ENCODE assay signal across 15 cellular contexts in the genomic region with DNA sequence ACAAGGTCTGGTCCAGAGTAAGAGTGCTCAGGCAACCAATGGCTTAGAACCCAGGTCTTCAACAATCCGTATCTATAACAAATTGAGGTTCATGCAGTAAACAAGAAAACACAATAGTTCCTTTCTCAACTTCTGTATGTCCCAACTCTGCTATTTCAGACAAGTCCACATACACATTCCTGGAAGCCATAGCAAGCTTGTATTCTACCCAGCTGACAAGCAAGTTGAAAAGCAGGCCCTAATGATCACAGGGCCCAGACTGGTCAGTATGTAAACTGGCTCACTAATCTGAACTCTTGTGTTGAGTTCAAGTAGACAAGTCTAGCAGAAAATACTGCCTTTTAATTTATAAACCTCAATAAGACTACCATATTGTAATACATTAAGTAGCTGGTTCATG.
"Had no signal": no experiment of that assay in that cellular context is flagged by ENCODE, and none has a peak within 500 bp of the region (broad histone marks: within the 10 kb centered on the region; RNA-seq: fewer than 3 reads in every experiment).

No MANE protein-coding gene starts in this region.

- H3K4me2 ChIP-seq: hepatocyte had no signal

- H3K4me3 ChIP-seq: dorsolateral prefrontal cortex, hepatocyte, left ventricle myocardium inferior, spleen, stomach had no signal

- H2AFZ ChIP-seq: hepatocyte had no signal

- H3K27me3 ChIP-seq: dorsolateral prefrontal cortex, hepatocyte, spleen, stomach had no signal

- H3K36me3 ChIP-seq: left ventricle myocardium inferior, WERI-Rb-1 had no signal

- H3K27ac ChIP-seq: hepatocyte, left ventricle myocardium inferior, spleen, WERI-Rb-1 had no signal

- ATAC-seq: activated CD8-positive, alpha-beta memory T cell treated with anti-CD3 and anti-CD28 coated beads, Interleukin-2, amount 10 ng/mL, durations not matched to agents 7 days and 5 days; natural killer cell treated with Interleukin-12 subunit alpha and Interleukin-12 subunit beta and Interleukin-15 and Interleukin-18, amount 100 ng/mL, for 72 hours; sciatic nerve had no signal

- H3K9me3 ChIP-seq: left ventricle myocardium inferior, spleen, stomach had no signal

- DNase-seq: activated CD4-positive, alpha-beta memory T cell treated with anti-CD3 and anti-CD28 coated beads for 36 hours; activated CD8-positive, alpha-beta memory T cell treated with anti-CD3 and anti-CD28 coated beads, Interleukin-2, amount 10 ng/mL, durations not matched to agents 7 days and 5 days; activated naive CD4-positive, alpha-beta T cell treated with anti-CD3 and anti-CD28 coated beads, Interleukin-2, amount 10 ng/mL, durations not matched to agents 7 days and 5 days; activated T-cell treated with anti-CD3 and anti-CD28 coated beads, Interleukin-2, amount 50 U/mL, for 1 hour; dorsolateral prefrontal cortex; endodermal cell; kidney; left ventricle myocardium inferior; nucleus accumbens; spleen; stomach; WERI-Rb-1 had no signal
